9 cellular contexts compared by ENCODE assay signal in genomic region chr1:209675567-209676154, GRCh38. TPM values are rescaled to one million over a fixed set of nuclear protein-coding genes. Genes with fewer than 3 reads are reported as not detected.
DNase-seq lines count a peak whose midpoint lies in the region; ATAC-seq and TF ChIP-seq lines count a peak whose summit lies in the region.
"Had no signal": no experiment of that assay in that cellular context is flagged by ENCODE, and none has a peak within 500 bp of the region (broad histone marks: within the 10 kb centered on the region; RNA-seq: fewer than 3 reads in every experiment).

No MANE protein-coding gene starts in this region.

- H3K27me3 ChIP-seq in neutrophil, result peaks cover 28% of the 10 kb centered on the region

- no peaks in the 10 kb centered on the region for H3K9me3 ChIP-seq in neutrophil

- H3K27ac ChIP-seq in neutrophil, result peak overlapping the region; percentile 98

- H3K4me1 ChIP-seq in neutrophil (ENCODE audit: control insufficient read depth in 1 of 2, insufficient read depth in 1 of 2, low read depth in 1 of 2, low read length in 1 of 2), result peaks cover 56 to 64% of the 10 kb centered on the region in 2 experiments

- intact Hi-C loops in activated CD4-positive, alpha-beta T cell treated with anti-CD3 and anti-CD28 coated beads for 36 hours (cut with DNase I, micrococcal nuclease), result loop anchor here (2.0 to 5.0 kb wide), 3 partner anchors 13 to 72 kb away; no protein-coding TSS in a partner anchor
- intact Hi-C loops in head of caudate nucleus (cut with DNase I), result no loop called here

- ATAC-seq in activated CD4-positive, alpha-beta T cell treated with anti-CD3 and anti-CD28 coated beads for 36 hours, result no peak
- ATAC-seq in activated T-helper 17 cell treated with anti-CD3 and anti-CD28 coated beads, Interleukin-2, amount 50 U/mL, for 72 hours (replicated peaks), result no peak
- ATAC-seq in GM21526 (IDR thresholded peaks at IDR 0.05; ENCODE audit: low FRiP score, unreplicated experiment), result no peak

- POLR2A ChIA-PET in activated CD4-positive, alpha-beta T cell treated with anti-CD3 and anti-CD28 coated beads for 36 hours (lab: Charles Lee), result interaction anchor here (0.5 kb wide), 1 partner anchor 23 kb away, joined by 3 read pairs; no protein-coding TSS in a partner anchor

- CTCF ChIA-PET in activated CD4-positive, alpha-beta T cell treated with anti-CD3 and anti-CD28 coated beads for 36 hours (lab: Charles Lee), result interaction anchor here (0.7 to 2.1 kb wide), 5 partner anchors 9 to 657 kb away, joined by 3 to 9 read pairs (median 4); no protein-coding TSS in a partner anchor

- H3K4me1 Mint-ChIP-seq in activated CD4-positive, alpha-beta T cell treated with anti-CD3 and anti-CD28 coated beads for 36 hours, result peaks cover 54% of the 10 kb centered on the region
- H3K4me1 Mint-ChIP-seq in activated T-helper 17 cell treated with anti-CD3 and anti-CD28 coated beads, Interleukin-2, amount 50 U/mL, for 72 hours, result peaks cover 40% of the 10 kb centered on the region

- DNase-seq in activated CD4-positive, alpha-beta T cell treated with anti-CD3 and anti-CD28 coated beads for 36 hours, result peak; percentile 27
- DNase-seq in activated CD4-positive, alpha-beta T cell treated with anti-CD3 and anti-CD28 coated beads, Interleukin-2, amount 50 U/mL, for 48 hours, result no peak
- DNase-seq in head of caudate nucleus (peak in 36 of 42 donors; percentile 8 to 66 (median 30)), amniotic stem cell (lab: John Stamatoyannopoulos, UW) (no peak), NCI-H1694 treated with DMSO at 0.1 percent for 48 hours (lab: John Stamatoyannopoulos, UW) (no peak)
- DNase-seq: DND-41 had no signal

- H3K27me3 Mint-ChIP-seq in activated CD4-positive, alpha-beta T cell treated with anti-CD3 and anti-CD28 coated beads for 36 hours, result peaks cover 41% of the 10 kb centered on the region
- H3K27me3 Mint-ChIP-seq in activated T-helper 17 cell treated with anti-CD3 and anti-CD28 coated beads, Interleukin-2, amount 50 U/mL, for 72 hours, result peaks cover 11% of the 10 kb centered on the region

- no peaks in the 10 kb centered on the region for H3K9me3 Mint-ChIP-seq in activated CD4-positive, alpha-beta T cell treated with anti-CD3 and anti-CD28 coated beads for 36 hours (ENCODE audit: low read depth)
- peaks cover 5% of the 10 kb centered on the region for H3K9me3 Mint-ChIP-seq in activated T-helper 17 cell treated with anti-CD3 and anti-CD28 coated beads, Interleukin-2, amount 50 U/mL, for 72 hours

- H3K4me3 ChIP-seq in neutrophil (ENCODE audit: low read depth in 1 of 2, low read length in 1 of 2), result peak overlapping the region; percentile 79 to 95

- TF ChIP-seq CTCF in neutrophil (IDR thresholded peaks at IDR 0.05), result no peak

- H3K36me3 Mint-ChIP-seq in activated CD4-positive, alpha-beta T cell treated with anti-CD3 and anti-CD28 coated beads for 36 hours (ENCODE audit: low read depth), result peaks cover 9% of the 10 kb centered on the region
- no peaks in the 10 kb centered on the region for H3K36me3 Mint-ChIP-seq in activated T-helper 17 cell treated with anti-CD3 and anti-CD28 coated beads, Interleukin-2, amount 50 U/mL, for 72 hours (ENCODE audit: low read depth)

- H3K36me3 ChIP-seq in neutrophil, result no peaks in the 10 kb centered on the region

- H3K4me3 Mint-ChIP-seq in activated CD4-positive, alpha-beta T cell treated with anti-CD3 and anti-CD28 coated beads for 36 hours, result peak overlapping the region; percentile 71
- H3K4me3 Mint-ChIP-seq in activated T-helper 17 cell treated with anti-CD3 and anti-CD28 coated beads, Interleukin-2, amount 50 U/mL, for 72 hours, result peak overlapping the region; percentile 74

- peak overlapping the region; percentile 84 for H3K27ac Mint-ChIP-seq in activated CD4-positive, alpha-beta T cell treated with anti-CD3 and anti-CD28 coated beads for 36 hours
- H3K27ac Mint-ChIP-seq in activated T-helper 17 cell treated with anti-CD3 and anti-CD28 coated beads, Interleukin-2, amount 50 U/mL, for 72 hours, result peak overlapping the region; percentile 70

RNA-seq across cellular contexts. Expression of gene G0S2, which starts 0.4 kb away (rescaled TPM):
- 10 to 100 TPM; 21.9 to 22.8 TPM for total RNA-seq in activated CD4-positive, alpha-beta T cell treated with anti-CD3 and anti-CD28 coated beads for 36 hours
- 10 to 100 TPM; 16.1 to 17.1 TPM for total RNA-seq in activated T-helper 17 cell treated with anti-CD3 and anti-CD28 coated beads, Interleukin-2, amount 50 U/mL, for 72 hours

RNA-seq across cellular contexts. Expression of gene LAMB3, which starts 23.4 kb away (rescaled TPM):
- total RNA-seq in activated CD4-positive, alpha-beta T cell treated with anti-CD3 and anti-CD28 coated beads for 36 hours, result 1 to 10 TPM; 3.1 to 4.2 TPM
- 10 to 100 TPM in 1 of 2 donors, 1 to 10 TPM in 1; 7.2 to 11.9 TPM for total RNA-seq in activated T-helper 17 cell treated with anti-CD3 and anti-CD28 coated beads, Interleukin-2, amount 50 U/mL, for 72 hours

RNA-seq across cellular contexts. Expression of gene HSD11B1, which starts 29.0 kb away (rescaled TPM):
- total RNA-seq in activated CD4-positive, alpha-beta T cell treated with anti-CD3 and anti-CD28 coated beads for 36 hours, result 1 to 10 TPM; 4.5 to 5.7 TPM
- 1 to 10 TPM; 2.4 to 9.7 TPM for total RNA-seq in activated T-helper 17 cell treated with anti-CD3 and anti-CD28 coated beads, Interleukin-2, amount 50 U/mL, for 72 hours

Comparison
In these comparisons a context has a peak if more than half of its experiments do, and no peak if none do; other contexts are left out.
1. DNase-seq: peak in activated CD4-positive, alpha-beta T cell treated with anti-CD3 and anti-CD28 coated beads for 36 hours (single experiment) and head of caudate nucleus (36 of 42); none in activated CD4-positive, alpha-beta T cell treated with anti-CD3 and anti-CD28 coated beads, Interleukin-2, amount 50 U/mL, for 48 hours (0 of 2), amniotic stem cell (single experiment) and NCI-H1694 treated with DMSO at 0.1 percent for 48 hours (single experiment).